ENCODE assay signal across 1 cellular context in genomic region chr12:111599459-111600295, GRCh38.
TF ChIP-seq lines count a peak whose summit lies in the region.

No MANE protein-coding gene starts in this region.

TF ChIP-seq in K562, 482 proteins besides CTCF, POLR2A, EP300 and RAD21 (continued from another document and continues in another):
- no peak for TF ChIP-seq ARID3A (IDR thresholded peaks at IDR 0.05; ENCODE audit: borderline replicate concordance, low read depth, low read length)
- peak; percentile 35 for TF ChIP-seq NUFIP1 (IDR thresholded peaks at IDR 0.05; ENCODE audit: partially characterized antibody)
- TF ChIP-seq ZBTB26 (CRISPR knock-in tag; IDR thresholded peaks at IDR 0.05) = no peak
- TF ChIP-seq SRSF1 (IDR thresholded peaks at IDR 0.05; ENCODE audit: low read depth, low read length) = no peak
- no peak for TF ChIP-seq TSHZ1 (CRISPR knock-in tag; IDR thresholded peaks at IDR 0.05)
- TF ChIP-seq PHB2 (IDR thresholded peaks at IDR 0.05; ENCODE audit: low read depth) = no peak
- peak; percentile 97 for TF ChIP-seq ZBTB40 (IDR thresholded peaks at IDR 0.05)
- TF ChIP-seq ZBTB40 (CRISPR knock-in tag; IDR thresholded peaks at IDR 0.05) = no peak
- TF ChIP-seq MAFK (IDR thresholded peaks at IDR 0.05; ENCODE audit: low read length) = no peak
- no peak for TF ChIP-seq ZBTB12 (CRISPR knock-in tag; IDR thresholded peaks at IDR 0.05)
- TF ChIP-seq U2AF2 (optimal IDR thresholded peaks at IDR 0.05; ENCODE audit: low read depth, low read length) = no peak
- TF ChIP-seq FOXA1 (IDR thresholded peaks at IDR 0.05; ENCODE audit: borderline replicate concordance) = no peak
- TF ChIP-seq ZBTB2 (IDR thresholded peaks at IDR 0.05) = peak; percentile 70; the same call in 1 of the 2 replicates
- TF ChIP-seq THRB (CRISPR knock-in tag; conservative IDR thresholded peaks at IDR 0.05) = no peak
- TF ChIP-seq TCF7L2 (IDR thresholded peaks at IDR 0.05; ENCODE audit: low read depth, low read length) = no peak
- no peak for TF ChIP-seq ZNF184 (CRISPR knock-in tag; IDR thresholded peaks at IDR 0.05)
- no peak for TF ChIP-seq CREB3 (tag; conservative IDR thresholded peaks at IDR 0.05; ENCODE audit: low read depth)
- no peak for TF ChIP-seq DACH1 (IDR thresholded peaks at IDR 0.05; ENCODE audit: partially characterized antibody)
- TF ChIP-seq ZNF41 (CRISPR knock-in tag; conservative IDR thresholded peaks at IDR 0.05) = no peak
- TF ChIP-seq MLX (CRISPR knock-in tag; conservative IDR thresholded peaks at IDR 0.05) = no peak
- TF ChIP-seq PKNOX1 (IDR thresholded peaks at IDR 0.05) = peak; percentile 41; the same call in 1 of the 2 replicates
- peak; percentile 44 for TF ChIP-seq CHD1 (IDR thresholded peaks at IDR 0.05; ENCODE audit: low read length)
- TF ChIP-seq PML (IDR thresholded peaks at IDR 0.05; ENCODE audit: low read length) = peak; percentile 78; the same call in 1 of the 2 replicates
- TF ChIP-seq THAP7 (CRISPR knock-in tag; IDR thresholded peaks at IDR 0.05) = 0 out of 2 replicates have a peak, but pooled peaks have one; percentile 15
- TF ChIP-seq ZNF699 (CRISPR knock-in tag; IDR thresholded peaks at IDR 0.05; ENCODE audit: insufficient replicate concordance) = no peak
- no peak for TF ChIP-seq NFYB (IDR thresholded peaks at IDR 0.05; ENCODE audit: extremely low read depth, insufficient read length)
- TF ChIP-seq RFX1 (IDR thresholded peaks at IDR 0.05) = no peak
- no peak for TF ChIP-seq KHSRP (IDR thresholded peaks at IDR 0.05)
- peak; percentile 12; the same call in 1 of the 2 replicates for TF ChIP-seq EGR1 (conservative IDR thresholded peaks at IDR 0.05)
- TF ChIP-seq ASH1L (IDR thresholded peaks at IDR 0.05; ENCODE audit: borderline replicate concordance, low read depth, partially characterized antibody) = no peak
- no peak for TF ChIP-seq ZFPM2 (CRISPR knock-in tag; IDR thresholded peaks at IDR 0.05)
- no peak for TF ChIP-seq SMARCC2 (IDR thresholded peaks at IDR 0.05; ENCODE audit: low read depth)
- no peak for TF ChIP-seq SIX5 (IDR thresholded peaks at IDR 0.05; ENCODE audit: borderline replicate concordance in 1 of 2, insufficient read depth in 1 of 2, low read depth in 1 of 2, low read length in 2 of 2)
